In genomic region chr6:107458687-107459282, GRCh38 we compare ENCODE assay signal across 1 cellular context.
TF ChIP-seq lines count a peak whose summit lies in the region.

No MANE protein-coding gene starts in this region.

TF ChIP-seq in A549, 52 proteins besides CTCF, POLR2A, EP300 and RAD21 (continued from another document):
- TF ChIP-seq USF2 (IDR thresholded peaks at IDR 0.05) (no peak), CBX2 (IDR thresholded peaks at IDR 0.05; ENCODE audit: borderline replicate concordance, low read depth) (no peak)
